Comparison of ENCODE assay signal across 8 cellular contexts in genomic region chr2:218805627-218806026, GRCh38. TPM values are rescaled to one million over a fixed set of nuclear protein-coding genes. Genes with fewer than 3 reads are reported as not detected.
A peak's percentile ranks its signal among the peaks of the same experiment; 100 is the strongest.
DNase-seq lines count a peak whose midpoint lies in the region; ATAC-seq and TF ChIP-seq lines count a peak whose summit lies in the region.

No MANE protein-coding gene starts in this region.

- peaks cover 28% of the 10 kb centered on the region for H3K4me1 Mint-ChIP-seq in CD14-positive monocyte

- H3K27me3 ChIP-seq in esophagus squamous epithelium (no peaks in the 10 kb centered on the region), osteoblast (ENCODE audit: insufficient read depth, low read length) (peaks cover 13% of the 10 kb centered on the region)

- H3K27me3 Mint-ChIP-seq in CD14-positive monocyte (ENCODE audit: low read depth in 3 of 3), result peaks cover 6 to 8% (median 7%) of the 10 kb centered on the region in 3 donors

- H3K27ac Mint-ChIP-seq in CD14-positive monocyte, result peak overlapping the region in 5 of 7 donors; percentile 6 to 72 (median 23)

- intact Hi-C loops in CD14-positive monocyte (cut with micrococcal nuclease) (no loop called here), esophagus squamous epithelium (cut with DNase I) (no loop called here)

- TF ChIP-seq CTCF in CD14-positive monocyte (IDR thresholded peaks at IDR 0.05) (no peak), esophagus squamous epithelium (IDR thresholded peaks at IDR 0.05) (no peak), osteoblast (IDR thresholded peaks at IDR 0.05; ENCODE audit: extremely low read depth, low read depth, low read length) (no peak)

- no peaks in the 10 kb centered on the region for H4K20me1 ChIP-seq in osteoblast (ENCODE audit: insufficient read depth, low read length)

- no peak overlapping the region for H3K4me3 ChIP-seq in esophagus squamous epithelium
- no peak overlapping the region for H3K4me3 ChIP-seq in osteoblast (ENCODE audit: insufficient read depth, low read length)

- ATAC-seq in GM21528 (IDR thresholded peaks at IDR 0.05; ENCODE audit: low FRiP score, unreplicated experiment), result no peak

- H3K36me3 ChIP-seq in esophagus squamous epithelium, result no peaks in the 10 kb centered on the region
- H3K36me3 ChIP-seq in osteoblast (ENCODE audit: insufficient read depth, low read length), result no peaks in the 10 kb centered on the region

- H2AFZ ChIP-seq in osteoblast (ENCODE audit: low read length), result peak overlapping the region; percentile 20

- 22 to 29% methylated on average over 3 of the region's 3 CpGs for WGBS in esophagus squamous epithelium, 2 donors

- peaks cover 0 to 20% (median 4%) of the 10 kb centered on the region in 3 donors for H3K4me1 ChIP-seq in esophagus squamous epithelium
- peaks cover 16% of the 10 kb centered on the region for H3K4me1 ChIP-seq in osteoblast (ENCODE audit: insufficient read depth, low read length)

- H3K79me2 ChIP-seq in osteoblast (ENCODE audit: insufficient read depth, low read length), result no peaks in the 10 kb centered on the region

- TF ChIP-seq POLR2A in esophagus squamous epithelium (IDR thresholded peaks at IDR 0.05), result no peak

- peak overlapping the region; percentile 51 for H3K4me2 ChIP-seq in osteoblast (ENCODE audit: insufficient read depth, low read length)

- peaks cover 7 to 20% (median 14%) of the 10 kb centered on the region in 7 donors for H3K9me3 Mint-ChIP-seq in CD14-positive monocyte

- H3K27ac ChIP-seq in esophagus squamous epithelium (peak overlapping the region; percentile 22 to 78 (median 69)), osteoblast (ENCODE audit: low read depth, low read length) (peak overlapping the region; percentile 83)

- H3K4me3 Mint-ChIP-seq in CD14-positive monocyte, result peak overlapping the region in 1 of 2 donors; percentile 6

- DNase-seq in CD14-positive monocyte (ENCODE audit: low spot score) (no peak), NCI-H524 (lab: John Stamatoyannopoulos, UW) (peak; percentile 56 to 73), esophagus squamous epithelium (lab: John Stamatoyannopoulos, UW) (no peak), osteoblast (ENCODE audit: insufficient read length, low spot score, missing footprints) (no peak), C1 segment of cervical spinal cord (lab: John Stamatoyannopoulos, UW) (no peak)
- DNase-seq in activated CD4-positive, alpha-beta T cell treated with anti-CD3 and anti-CD28 coated beads for 48 hours, result no peak
- DNase-seq in activated effector memory CD4-positive, alpha-beta T cell treated with anti-CD3 and anti-CD28 coated beads, Interleukin-2, amount 50 U/mL, for 16 hours, result no peak

- H3K9me3 ChIP-seq in esophagus squamous epithelium, result peaks cover 0 to 8% (median 0%) of the 10 kb centered on the region in 3 donors
- H3K9me3 ChIP-seq in osteoblast (ENCODE audit: low read depth, low read length), result no peaks in the 10 kb centered on the region

- peaks cover 22 to 27% of the 10 kb centered on the region in 2 donors for H3K36me3 Mint-ChIP-seq in CD14-positive monocyte

RNA-seq across cellular contexts. Expression of gene CYP27A1, which starts 23.7 kb away (rescaled TPM):
- polyA plus RNA-seq in CD14-positive monocyte, result 100 to 1,000 TPM; 214 to 218 TPM
- total RNA-seq in esophagus squamous epithelium (10 to 100 TPM in 1 of 4 donors, 1 to 10 TPM in 3; 1.7 to 11.2 (median 6.4) TPM), osteoblast (21.2 and 25.0 TPM in 2 replicates)

RNA-seq across cellular contexts. Expression of gene PRKAG3, which starts 26.0 kb away (rescaled TPM):
- not detected for polyA plus RNA-seq in CD14-positive monocyte
- not detected for total RNA-seq in esophagus squamous epithelium
- total RNA-seq in osteoblast, result under 0.01 and 0.29 TPM in 2 replicates

RNA-seq across cellular contexts. Expression of gene WNT6, which starts 54.0 kb away (rescaled TPM):
- under 1 TPM; 0.27 to 0.37 TPM for polyA plus RNA-seq in CD14-positive monocyte
- under 1 TPM in 2 of 4 donors, not detected in 2; 0.73 to 0.76 TPM for total RNA-seq in esophagus squamous epithelium
- total RNA-seq in osteoblast, result not detected in 2 replicates

Comparison
In these comparisons a context has a peak if more than half of its experiments do, and no peak if none do; other contexts are left out.
1. DNase-seq: peak in NCI-H524 (2 of 2); none in CD14-positive monocyte (single experiment), esophagus squamous epithelium (single experiment), osteoblast (single experiment), activated CD4-positive, alpha-beta T cell treated with anti-CD3 and anti-CD28 coated beads for 48 hours (single experiment), C1 segment of cervical spinal cord (0 of 14) and activated effector memory CD4-positive, alpha-beta T cell treated with anti-CD3 and anti-CD28 coated beads, Interleukin-2, amount 50 U/mL, for 16 hours (single experiment).